12 cellular contexts compared by ENCODE assay signal in genomic region chr6:2966347-2966746, GRCh38.
"Had no signal": no experiment of that assay in that cellular context is flagged by ENCODE, and none has a peak within 500 bp of the region (broad histone marks: within the 10 kb centered on the region; RNA-seq: fewer than 3 reads in every experiment).

No MANE protein-coding gene starts in this region.

- H3K4me3 Mint-ChIP-seq: activated CD4-positive, alpha-beta T cell treated with anti-CD3 and anti-CD28 coated beads, Interleukin-2, amount 10 ng/mL, durations not matched to agents 7 days and 5 days; activated naive CD4-positive, alpha-beta T cell treated with anti-CD3 and anti-CD28 coated beads, Interleukin-2, amount 50 U/mL, for 24 hours; activated T-cell treated with anti-CD3 and anti-CD28 coated beads, Interleukin-2, amount 50 U/mL, for 24 hours; dendritic cell treated with granulocyte-macrophage colony-stimulating factor and Interleukin-4, amounts not matched to agents 40 ng/mL and 50 ng/mL, for 4 days; T-helper 1 cell treated with Interleukin-12 subunit alpha and Interleukin-12 subunit beta and Interleukin-4 antibody, amounts not matched to agents 30 μg/mL and 1 μg/mL, for 36 hours had no signal

- H3K9me3 Mint-ChIP-seq: activated CD4-positive, alpha-beta T cell treated with anti-CD3 and anti-CD28 coated beads, Interleukin-2, amount 10 ng/mL, durations not matched to agents 7 days and 5 days; activated naive CD4-positive, alpha-beta T cell treated with anti-CD3 and anti-CD28 coated beads, Interleukin-2, amount 50 U/mL, for 24 hours; activated T-cell treated with anti-CD3 and anti-CD28 coated beads, Interleukin-2, amount 50 U/mL, for 24 hours; dendritic cell treated with granulocyte-macrophage colony-stimulating factor and Interleukin-4, amounts not matched to agents 40 ng/mL and 50 ng/mL, for 4 days; T-helper 1 cell treated with Interleukin-12 subunit alpha and Interleukin-12 subunit beta and Interleukin-4 antibody, amounts not matched to agents 30 μg/mL and 1 μg/mL, for 36 hours had no signal

- H3K27ac ChIP-seq: skin epidermis had no signal

- H3K27me3 Mint-ChIP-seq: activated naive CD4-positive, alpha-beta T cell treated with anti-CD3 and anti-CD28 coated beads, Interleukin-2, amount 50 U/mL, for 24 hours; dendritic cell treated with granulocyte-macrophage colony-stimulating factor and Interleukin-4, amounts not matched to agents 40 ng/mL and 50 ng/mL, for 4 days had no signal

- H3K9me3 ChIP-seq: tibial nerve had no signal

- DNase-seq: activated CD4-positive, alpha-beta T cell treated with anti-CD3 and anti-CD28 coated beads, Interleukin-2, amount 10 ng/mL, durations not matched to agents 7 days and 5 days; activated CD4-positive, CD25-positive, alpha-beta regulatory T cell; activated effector memory CD4-positive, alpha-beta T cell treated with Interleukin-2 at 50 U/mL for 16 hours; activated T-cell treated with anti-CD3 and anti-CD28 coated beads, Interleukin-2, amount 50 U/mL, for 24 hours; cerebellar nuclear complex; hypothalamus had no signal

- H3K4me3 ChIP-seq: lung, skin epidermis, tibial nerve had no signal

- H3K27me3 ChIP-seq: tibial nerve had no signal

- H3K36me3 ChIP-seq: tibial nerve had no signal

- H3K27ac Mint-ChIP-seq: activated CD4-positive, alpha-beta T cell treated with anti-CD3 and anti-CD28 coated beads, Interleukin-2, amount 10 ng/mL, durations not matched to agents 7 days and 5 days; activated naive CD4-positive, alpha-beta T cell treated with anti-CD3 and anti-CD28 coated beads, Interleukin-2, amount 50 U/mL, for 24 hours; T-helper 1 cell treated with Interleukin-12 subunit alpha and Interleukin-12 subunit beta and Interleukin-4 antibody, amounts not matched to agents 30 μg/mL and 1 μg/mL, for 36 hours had no signal

- H3K36me3 Mint-ChIP-seq: activated naive CD4-positive, alpha-beta T cell treated with anti-CD3 and anti-CD28 coated beads, Interleukin-2, amount 50 U/mL, for 24 hours had no signal
